In the genomic region with DNA sequence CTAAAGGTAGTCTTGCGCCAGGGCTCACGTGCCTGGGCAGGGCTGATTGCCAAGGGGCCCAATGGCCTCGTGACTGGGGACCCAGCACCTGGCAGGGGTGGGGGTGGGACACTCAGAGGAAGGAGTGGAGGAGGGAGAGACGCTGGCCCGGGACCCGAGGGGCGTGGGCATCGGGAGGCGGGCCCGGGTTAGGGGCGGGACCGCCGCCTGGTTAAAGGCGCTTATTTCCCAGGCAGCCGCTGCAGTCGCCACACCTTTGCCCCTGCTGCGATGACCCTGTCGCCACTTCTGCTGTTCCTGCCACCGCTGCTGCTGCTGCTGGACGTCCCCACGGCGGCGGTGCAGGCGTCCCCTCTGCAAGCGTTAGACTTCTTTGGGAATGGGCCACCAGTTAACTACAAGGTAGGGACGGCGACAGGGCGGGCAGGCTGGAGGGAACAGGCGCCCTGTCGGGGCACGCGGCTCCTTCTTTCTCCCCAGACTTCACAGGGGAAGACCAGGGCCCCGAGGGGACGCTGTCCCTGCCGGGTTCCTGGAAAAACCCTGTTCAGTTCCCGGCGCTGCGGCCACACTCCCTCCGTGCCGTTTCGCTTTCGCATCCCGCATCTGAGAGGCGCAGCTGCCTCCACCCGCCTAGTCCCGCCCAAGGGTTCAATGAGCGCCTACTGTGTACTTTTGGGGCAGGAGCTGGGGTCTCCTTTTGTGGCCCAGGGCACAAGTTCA, we compare ENCODE assay signal across 8 cellular contexts. TPM values are rescaled to one million over a fixed set of nuclear protein-coding genes. Genes with fewer than 3 reads are reported as not detected.
DNase-seq lines count a peak whose midpoint lies in the region; TF ChIP-seq lines count a peak whose summit lies in the region.

A gene (plus strand): TSS at position 242 of the 723 bp plus-strand sequence. CDS start 29 bp downstream, at position 271.

- peaks cover 9% of the 10 kb centered on the region for H3K4me1 ChIP-seq in HAP-1

- H3K27ac ChIP-seq in coronary artery: peak within 1 kb of the TSS; percentile 11 to 69

- DNase-seq in GM10266 (ENCODE audit: extremely low spot score) (peak; percentile 85), HAP-1 (ENCODE audit: low spot score in 2 of 2) (peak; percentile 71 to 88), NCI-H1105 treated with DMSO at 0.1 percent for 48 hours (lab: John Stamatoyannopoulos, UW) (peak; percentile 83), coronary artery (ENCODE audit: low spot score) (no peak), lower leg skin (ENCODE audit: low spot score in 2 of 2) (peak; percentile 65 to 95), KG1 (lab: John Stamatoyannopoulos, UW) (no peak)
- peak; percentile 79 for DNase-seq in stimulated activated CD8-positive, alpha-beta memory T cell treated with anti-CD3 and anti-CD28 coated beads, Interleukin-4, amount 100 ng/mL, for 48 hours

- peaks cover 19% of the 10 kb centered on the region for H3K36me3 ChIP-seq in HAP-1 (replicated peaks)

- intact Hi-C loops in lower leg skin (cut with DNase I; ENCODE audit: low total_unique reads): no loop called here

- H3K4me3 ChIP-seq in HAP-1: peak within 1 kb of the TSS; percentile 57
- H3K4me3 ChIP-seq in WI38 (ENCODE audit: low read depth, low read length): peak within 1 kb of the TSS; percentile 69
- H3K4me3 ChIP-seq in coronary artery: peak within 1 kb of the TSS; percentile 81
- H3K4me3 ChIP-seq in lower leg skin (ENCODE audit: low read depth, poor library complexity, severe bottlenecking): peak within 1 kb of the TSS; percentile 60

- in situ Hi-C loops in HAP-1 (cut with MboI; ENCODE audit: low sequenced_read_pairs): no loop called here

- H3K9me3 ChIP-seq in HAP-1: no peaks in the 10 kb centered on the region

- WGBS in lower leg skin, 2 donors: 1% methylated on average over 34 to 36 of the region's 47 CpGs

- no peaks in the 10 kb centered on the region for H3K27me3 ChIP-seq in HAP-1 (ENCODE audit: low read depth)

- TF ChIP-seq CTCF in GM10266 (IDR thresholded peaks at IDR 0.05; ENCODE audit: control insufficient read depth, insufficient read depth, low read depth, missing control alignments) (no peak), WI38 (IDR thresholded peaks at IDR 0.05; ENCODE audit: low read depth, low read length) (no peak), coronary artery (IDR thresholded peaks at IDR 0.05) (no peak), lower leg skin (IDR thresholded peaks at IDR 0.05) (no peak)

- peak in 1 of 2 donors; percentile 12 for TF ChIP-seq POLR2A in lower leg skin (IDR thresholded peaks at IDR 0.05)

RNA-seq across cellular contexts. Expression of the gene that starts here (rescaled TPM):
- total RNA-seq in lower leg skin: 100 to 1,000 TPM in 2 of 4 donors, 10 to 100 TPM in 2; 39.1 to 214 (median 98.3) TPM

Comparison
In these comparisons a context has a peak if more than half of its experiments do, and no peak if none do; other contexts are left out.
1. DNase-seq: peak in GM10266 (single experiment), HAP-1 (2 of 2), NCI-H1105 treated with DMSO at 0.1 percent for 48 hours (single experiment), lower leg skin (2 of 2) and stimulated activated CD8-positive, alpha-beta memory T cell treated with anti-CD3 and anti-CD28 coated beads, Interleukin-4, amount 100 ng/mL, for 48 hours (single experiment); none in coronary artery (single experiment) and KG1 (single experiment).
2. Peak in every context shown above with its lines, with median percentiles within 50 percentile points of each other: H3K4me3 ChIP-seq.